ENCODE assay signal across 20 cellular contexts in genomic region chr12:62265511-62265910, GRCh38. TPM values are rescaled to one million over a fixed set of nuclear protein-coding genes. Genes with fewer than 3 reads are reported as not detected.
DNase-seq lines count a peak whose midpoint lies in the region; ATAC-seq lines count a peak whose summit lies in the region.
"Had no signal": no experiment of that assay in that cellular context is flagged by ENCODE, and none has a peak within 500 bp of the region (broad histone marks: within the 10 kb centered on the region; RNA-seq: fewer than 3 reads in every experiment).

No MANE protein-coding gene starts in this region.

- H3K4me1 ChIP-seq in CD8-positive, alpha-beta memory T cell (ENCODE audit: insufficient read depth, low read length): peaks cover 83% of the 10 kb centered on the region

- peak overlapping the region; percentile 13 for H3K4me3 ChIP-seq in CD8-positive, alpha-beta memory T cell (ENCODE audit: low read length)
- H3K4me3 ChIP-seq: neural progenitor cell, thoracic aorta had no signal

- intact Hi-C loops in activated T-helper 2 cell treated with anti-CD3 and anti-CD28 coated beads, Interferon-gamma antibody, Interleukin-2, Interleukin-4, amounts not matched to agents 10 μg/mL and 5 μg/mL and 100 μg/mL, durations not matched to agents 14 hours and 24 hours and 36 hours (cut with micrococcal nuclease): no loop called here

- peak overlapping the region; percentile 89 for H3K27ac Mint-ChIP-seq in activated T-cell treated with anti-CD3 and anti-CD28 coated beads, Interleukin-2, amount 50 U/mL, for 24 hours
- H3K27ac Mint-ChIP-seq in CD8-positive, alpha-beta memory T cell: peak overlapping the region in 2 of 8 donors; percentile 34 to 61
- H3K27ac Mint-ChIP-seq in activated T-helper 2 cell treated with anti-CD3 and anti-CD28 coated beads, Interferon-gamma antibody, Interleukin-2, Interleukin-4, amounts not matched to agents 10 μg/mL and 5 μg/mL and 100 μg/mL, durations not matched to agents 14 hours and 24 hours and 36 hours: peak overlapping the region; percentile 86
- peak overlapping the region in 4 of 10 donors; percentile 37 to 99 (median 80) for H3K27ac Mint-ChIP-seq in naive thymus-derived CD8-positive, alpha-beta T cell
- H3K27ac Mint-ChIP-seq: neural progenitor cell, progenitor cell of endocrine pancreas had no signal

- peak overlapping the region; percentile 27 for H3K4me3 Mint-ChIP-seq in activated T-cell treated with anti-CD3 and anti-CD28 coated beads, Interleukin-2, amount 50 U/mL, for 24 hours
- H3K4me3 Mint-ChIP-seq in CD8-positive, alpha-beta memory T cell: peak overlapping the region in 3 of 7 donors; percentile 9 to 82 (median 12)
- H3K4me3 Mint-ChIP-seq in activated T-helper 2 cell treated with anti-CD3 and anti-CD28 coated beads, Interferon-gamma antibody, Interleukin-2, Interleukin-4, amounts not matched to agents 10 μg/mL and 5 μg/mL and 100 μg/mL, durations not matched to agents 14 hours and 24 hours and 36 hours (ENCODE audit: low read depth): no peak overlapping the region
- peak overlapping the region in 6 of 10 donors; percentile 13 to 100 (median 64) for H3K4me3 Mint-ChIP-seq in naive thymus-derived CD8-positive, alpha-beta T cell
- H3K4me3 Mint-ChIP-seq: neural progenitor cell had no signal

- H3K9me3 Mint-ChIP-seq in activated T-cell treated with anti-CD3 and anti-CD28 coated beads, Interleukin-2, amount 50 U/mL, for 24 hours: no peaks in the 10 kb centered on the region
- no peaks in the 10 kb centered on the region for H3K9me3 Mint-ChIP-seq in CD8-positive, alpha-beta memory T cell
- H3K9me3 Mint-ChIP-seq in activated T-helper 2 cell treated with anti-CD3 and anti-CD28 coated beads, Interferon-gamma antibody, Interleukin-2, Interleukin-4, amounts not matched to agents 10 μg/mL and 5 μg/mL and 100 μg/mL, durations not matched to agents 14 hours and 24 hours and 36 hours: no peaks in the 10 kb centered on the region
- no peaks in the 10 kb centered on the region for H3K9me3 Mint-ChIP-seq in naive thymus-derived CD8-positive, alpha-beta T cell
- H3K9me3 Mint-ChIP-seq: activated B cell treated with CpG ODN at 0.5 μM for 24 hours, neural progenitor cell had no signal

- CTCF ChIA-PET in CD8-positive, alpha-beta memory T cell (lab: Charles Lee): interaction anchor here (1.3 kb wide), 1 partner anchor 337 kb away, joined by 3 read pairs; no protein-coding TSS in a partner anchor

- H3K36me3 Mint-ChIP-seq in activated T-cell treated with anti-CD3 and anti-CD28 coated beads, Interleukin-2, amount 50 U/mL, for 24 hours (ENCODE audit: low read depth): peaks cover 53% of the 10 kb centered on the region
- H3K36me3 Mint-ChIP-seq in CD8-positive, alpha-beta memory T cell: peaks cover 0 to 15% (median 4%) of the 10 kb centered on the region in 3 donors
- peaks cover 39% of the 10 kb centered on the region for H3K36me3 Mint-ChIP-seq in activated T-helper 2 cell treated with anti-CD3 and anti-CD28 coated beads, Interferon-gamma antibody, Interleukin-2, Interleukin-4, amounts not matched to agents 10 μg/mL and 5 μg/mL and 100 μg/mL, durations not matched to agents 14 hours and 24 hours and 36 hours (ENCODE audit: low read depth)
- peaks cover 0 to 20% (median 6%) of the 10 kb centered on the region in 3 donors for H3K36me3 Mint-ChIP-seq in naive thymus-derived CD8-positive, alpha-beta T cell
- H3K36me3 Mint-ChIP-seq: neural progenitor cell had no signal

- H3K27me3 Mint-ChIP-seq in activated T-cell treated with anti-CD3 and anti-CD28 coated beads, Interleukin-2, amount 50 U/mL, for 24 hours: no peaks in the 10 kb centered on the region
- H3K27me3 Mint-ChIP-seq in CD8-positive, alpha-beta memory T cell: peaks cover 0 to 3% of the 10 kb centered on the region in 2 donors
- no peaks in the 10 kb centered on the region for H3K27me3 Mint-ChIP-seq in activated T-helper 2 cell treated with anti-CD3 and anti-CD28 coated beads, Interferon-gamma antibody, Interleukin-2, Interleukin-4, amounts not matched to agents 10 μg/mL and 5 μg/mL and 100 μg/mL, durations not matched to agents 14 hours and 24 hours and 36 hours (ENCODE audit: low read depth)
- H3K27me3 Mint-ChIP-seq in naive thymus-derived CD8-positive, alpha-beta T cell: no peaks in the 10 kb centered on the region
- H3K27me3 Mint-ChIP-seq: activated B cell treated with CpG ODN at 0.5 μM for 24 hours, progenitor cell of endocrine pancreas had no signal

- DNase-seq in activated T-cell treated with anti-CD3 and anti-CD28 coated beads, Interleukin-2, amount 50 U/mL, for 24 hours: no peak
- no peak for DNase-seq in activated T-cell treated with anti-CD3 and anti-CD28 coated beads, Interleukin-2, amount 50 U/mL, for 1 hour
- DNase-seq in CD8-positive, alpha-beta memory T cell: no peak
- no peak for DNase-seq in activated T-helper 2 cell treated with anti-CD3 and anti-CD28 coated beads, Interferon-gamma antibody, Interleukin-2, Interleukin-4, amounts not matched to agents 10 μg/mL and 5 μg/mL and 100 μg/mL, durations not matched to agents 14 hours and 24 hours and 36 hours (ENCODE audit: low spot score)
- DNase-seq in naive thymus-derived CD8-positive, alpha-beta T cell: no peak
- no peak for DNase-seq in germinal center (ENCODE audit: low spot score)
- DNase-seq in NCI-H345 treated with DMSO at 0.1 percent for 48 hours (lab: John Stamatoyannopoulos, UW; ENCODE audit: unreplicated experiment): no peak
- DNase-seq: activated B cell treated with CpG ODN at 0.5 μM for 24 hours, C1 segment of cervical spinal cord, cerebellar nuclear complex, heart right ventricle, midbrain, NCI-H1436 treated with DMSO at 0.1 percent for 48 hours, NCI-H2171, NCI-H524 treated with DMSO at 0.1 percent for 48 hours had no signal

- H3K27me3 ChIP-seq in CD8-positive, alpha-beta memory T cell (ENCODE audit: insufficient read depth, low read length, poor library complexity, severe bottlenecking): no peaks in the 10 kb centered on the region
- H3K27me3 ChIP-seq: heart right ventricle, neural progenitor cell had no signal

- H3K36me3 ChIP-seq in CD8-positive, alpha-beta memory T cell (ENCODE audit: insufficient read depth, low read length): no peaks in the 10 kb centered on the region
- H3K36me3 ChIP-seq: heart right ventricle, neural progenitor cell, thoracic aorta had no signal

- POLR2A ChIA-PET in CD8-positive, alpha-beta memory T cell (lab: Charles Lee): no interaction called here
- POLR2A ChIA-PET in naive thymus-derived CD8-positive, alpha-beta T cell (lab: Charles Lee): no interaction called here

- H3K27ac ChIP-seq in CD8-positive, alpha-beta memory T cell (ENCODE audit: low read depth, low read length): no peak overlapping the region
- H3K27ac ChIP-seq: epithelial cell of prostate, neural progenitor cell, thoracic aorta had no signal

- H3K4me1 Mint-ChIP-seq in activated T-cell treated with anti-CD3 and anti-CD28 coated beads, Interleukin-2, amount 50 U/mL, for 24 hours (ENCODE audit: low read depth): peaks cover 79% of the 10 kb centered on the region
- H3K4me1 Mint-ChIP-seq in CD8-positive, alpha-beta memory T cell: peaks cover 81 to 94% (median 89%) of the 10 kb centered on the region in 3 donors
- H3K4me1 Mint-ChIP-seq in activated T-helper 2 cell treated with anti-CD3 and anti-CD28 coated beads, Interferon-gamma antibody, Interleukin-2, Interleukin-4, amounts not matched to agents 10 μg/mL and 5 μg/mL and 100 μg/mL, durations not matched to agents 14 hours and 24 hours and 36 hours (ENCODE audit: low read depth): peaks cover 62% of the 10 kb centered on the region
- H3K4me1 Mint-ChIP-seq in naive thymus-derived CD8-positive, alpha-beta T cell: peaks cover 27 to 81% (median 74%) of the 10 kb centered on the region in 4 donors

- H3K9me3 ChIP-seq in CD8-positive, alpha-beta memory T cell (ENCODE audit: low read length): no peaks in the 10 kb centered on the region
- H3K9me3 ChIP-seq: heart right ventricle, thoracic aorta had no signal

- no peak for ATAC-seq in naive thymus-derived CD8-positive, alpha-beta T cell
- no peak for ATAC-seq in GM21381 (IDR thresholded peaks at IDR 0.05; ENCODE audit: unreplicated experiment)
- ATAC-seq: heart right ventricle had no signal

RNA-seq across cellular contexts. Expression of gene USP15, which starts 5.3 kb away (rescaled TPM):
- 10 to 100 TPM; 90.9 to 99.0 TPM for total RNA-seq in CD8-positive, alpha-beta memory T cell
- polyA plus RNA-seq in CD8-positive, alpha-beta memory T cell: 59.5 TPM
- 82.4 and 91.1 TPM in 2 replicates for total RNA-seq in activated T-helper 2 cell treated with anti-CD3 and anti-CD28 coated beads, Interferon-gamma antibody, Interleukin-2, Interleukin-4, amounts not matched to agents 10 μg/mL and 5 μg/mL and 100 μg/mL, durations not matched to agents 14 hours and 24 hours and 36 hours
- total RNA-seq in naive thymus-derived CD8-positive, alpha-beta T cell: 100 to 1,000 TPM; 153 to 164 TPM
- polyA plus RNA-seq in naive thymus-derived CD8-positive, alpha-beta T cell: 10 to 100 TPM; 49.1 to 57.0 (median 54.6) TPM
